ENCODE assay signal across 19 cellular contexts in genomic region chr11:119909495-119909894, GRCh38.
DNase-seq lines count a peak whose midpoint lies in the region; ATAC-seq, FAIRE-seq and TF ChIP-seq lines count a peak whose summit lies in the region.
"Had no signal": no experiment of that assay in that cellular context is flagged by ENCODE, and none has a peak within 500 bp of the region (broad histone marks: within the 10 kb centered on the region; RNA-seq: fewer than 3 reads in every experiment).

No MANE protein-coding gene starts in this region.

- peaks cover 0 to 11% of the 10 kb centered on the region in 2 donors for H3K4me1 ChIP-seq in small intestine (ENCODE audit: control insufficient read depth in 2 of 2, insufficient read depth in 1 of 2, low read depth in 1 of 2, low read length in 1 of 2)
- H3K4me1 ChIP-seq: SJCRH30 had no signal

- ATAC-seq in HG03378 (IDR thresholded peaks at IDR 0.05; ENCODE audit: unreplicated experiment) = no peak
- ATAC-seq: CD8-positive, alpha-beta T cell had no signal

- H3K27ac ChIP-seq in dorsolateral prefrontal cortex = peak overlapping the region in 57 of 59 donors; percentile 19 to 95 (median 84)
- peak overlapping the region; percentile 36 to 93 for H3K27ac ChIP-seq in small intestine (ENCODE audit: low read depth in 1 of 2, low read length in 1 of 2)
- H3K27ac ChIP-seq: SJCRH30 had no signal

- H3K36me3 ChIP-seq in small intestine (ENCODE audit: control insufficient read depth in 2 of 2, insufficient read depth in 2 of 2, low read length in 2 of 2) = no peaks in the 10 kb centered on the region
- H3K36me3 ChIP-seq: MG63, Peyer's patch, SJCRH30 had no signal

- H3K27me3 ChIP-seq in dorsolateral prefrontal cortex (no peaks in the 10 kb centered on the region), small intestine (ENCODE audit: control insufficient read depth in 2 of 2, insufficient read depth in 2 of 2, low read length in 2 of 2) (no peaks in the 10 kb centered on the region)
- H3K27me3 ChIP-seq: Peyer's patch, SJCRH30 had no signal

- FAIRE-seq in small intestine (lab: Jason Lieb, UNC) = no peak
- no peak for FAIRE-seq in RCC 7860 (lab: Jason Lieb, UNC)
- FAIRE-seq: GM19239 had no signal

- H3K4me3 ChIP-seq in dorsolateral prefrontal cortex (no peak overlapping the region), small intestine (ENCODE audit: low read depth in 1 of 2, low read length in 2 of 2) (no peak overlapping the region)
- H3K4me3 ChIP-seq: MG63, Peyer's patch, SJCRH30 had no signal

- no peak for TF ChIP-seq CTCF in dorsolateral prefrontal cortex (IDR thresholded peaks at IDR 0.05 in 54 of 56, conservative IDR thresholded peaks at IDR 0.05 in 2 of 56; ENCODE audit: low read depth in 1 of 56, partially characterized antibody in 56 of 56)
- TF ChIP-seq CTCF in GM10266 (IDR thresholded peaks at IDR 0.05; ENCODE audit: control insufficient read depth, insufficient read depth, low read depth, missing control alignments) = no peak

- H3K9me3 ChIP-seq in small intestine (ENCODE audit: control insufficient read depth, low read depth) = no peaks in the 10 kb centered on the region
- H3K9me3 ChIP-seq: MG63, Peyer's patch, SJCRH30 had no signal

- WGBS in small intestine, 3 donors = 65 to 77% (median 65%) methylated on average over 9 of the region's 9 CpGs

- DNase-seq in NCI-H526 (lab: John Stamatoyannopoulos, UW) = peak; percentile 16 to 69
- peak in 1 of 10 donors; percentile 33 for DNase-seq in dorsolateral prefrontal cortex
- DNase-seq in small intestine = no peak
- DNase-seq in activated effector memory CD4-positive, alpha-beta T cell treated with anti-CD3 and anti-CD28 coated beads, Interleukin-2, amount 50 U/mL, for 16 hours = no peak
- no peak for DNase-seq in RCC 7860 (ENCODE audit: low spot score)
- DNase-seq in GM10266 (ENCODE audit: extremely low spot score) = no peak
- DNase-seq: Calu3; CD8-positive, alpha-beta T cell; H7; HFFc6; Kasumi-1; MG63; NCI-H1417 treated with DMSO at 0.1 percent for 48 hours; NCI-H187; NCI-H510A; SJCRH30 had no signal

- intact Hi-C loops in dorsolateral prefrontal cortex (cut with DNase I) = no loop called here

Comparison
In these comparisons a context has a peak if more than half of its experiments do, and no peak if none do; other contexts are left out.
1. DNase-seq: peak in NCI-H526 (2 of 2); none in small intestine (single experiment), activated effector memory CD4-positive, alpha-beta T cell treated with anti-CD3 and anti-CD28 coated beads, Interleukin-2, amount 50 U/mL, for 16 hours (single experiment), RCC 7860 (single experiment) and GM10266 (single experiment).